1 cellular context compared by ENCODE assay signal in the genomic region with DNA sequence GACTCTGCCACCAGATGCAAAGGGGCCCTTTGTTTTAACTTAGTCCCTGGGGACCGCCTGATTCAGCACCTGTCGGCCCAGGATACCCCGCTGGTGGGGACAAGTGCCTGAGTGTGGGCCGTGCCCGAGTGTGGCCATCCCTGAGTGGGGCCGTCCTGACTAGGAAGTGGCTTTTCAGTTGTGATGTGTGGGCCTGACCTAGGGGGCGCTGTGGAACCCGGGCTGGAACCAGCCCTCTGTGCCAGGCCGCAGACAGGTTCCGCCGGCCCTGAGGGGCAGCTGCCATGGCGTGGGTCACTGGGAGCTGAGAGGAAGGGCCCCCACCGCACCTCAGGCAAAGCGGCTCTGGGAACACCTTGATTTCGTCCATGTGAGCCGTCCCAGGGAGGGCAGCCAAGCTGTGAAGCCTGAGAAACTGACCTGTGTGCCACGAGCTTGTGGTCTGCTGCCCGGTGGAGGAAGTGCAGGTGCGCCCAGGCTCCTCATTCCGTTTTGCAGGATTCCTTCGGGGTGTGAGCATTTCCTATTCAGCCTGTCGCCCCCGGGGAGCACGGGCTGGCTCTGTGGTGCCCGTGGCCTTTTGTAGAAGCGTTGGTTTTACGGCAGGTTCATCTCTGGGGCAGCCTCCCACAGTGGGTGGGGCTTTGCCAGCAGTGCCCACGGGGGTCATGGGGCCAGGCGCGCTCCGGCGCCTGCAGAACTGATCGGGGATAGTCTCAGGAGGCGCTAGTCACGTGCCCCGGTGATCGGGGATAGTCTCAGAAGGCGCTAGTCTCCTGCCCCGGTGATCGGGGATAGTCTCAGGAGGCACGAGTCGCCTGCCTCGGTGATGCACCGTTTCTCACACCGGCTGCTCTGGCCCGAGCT.
A peak's percentile ranks its signal among the peaks of the same experiment; 100 is the strongest.
TF ChIP-seq lines count a peak whose summit lies in the region.

No MANE protein-coding gene starts in this region.

TF ChIP-seq in A549, 52 proteins besides CTCF, POLR2A, EP300 and RAD21:
- TF ChIP-seq SMC3 (IDR thresholded peaks at IDR 0.05) = no peak
- peak; percentile 79; the same call in 1 of the 2 replicates for TF ChIP-seq TP53 (CRISPR knock-in tag; IDR thresholded peaks at IDR 0.05)
- no peak for TF ChIP-seq RFX5 (IDR thresholded peaks at IDR 0.05)
- peak; percentile 14; the same call in 1 of the 2 replicates for TF ChIP-seq FOXS1 (CRISPR knock-in tag; IDR thresholded peaks at IDR 0.05)
- no peak for TF ChIP-seq CBX8 (IDR thresholded peaks at IDR 0.05)
- TF ChIP-seq TFCP2L1 (CRISPR knock-in tag; IDR thresholded peaks at IDR 0.05) = peak; percentile 92
- peak; percentile 64 for TF ChIP-seq USF2 (IDR thresholded peaks at IDR 0.05)
- TF ChIP-seq KDM5A (IDR thresholded peaks at IDR 0.05) = no peak
- no peak; the same call in 1 of the 2 replicates for TF ChIP-seq REST (IDR thresholded peaks at IDR 0.05)
- TF ChIP-seq ZFP36 (IDR thresholded peaks at IDR 0.05; ENCODE audit: borderline replicate concordance, partially characterized antibody) = no peak
- TF ChIP-seq ATOH8 (CRISPR knock-in tag; IDR thresholded peaks at IDR 0.05; ENCODE audit: low read depth) = no peak
- 0 out of 2 replicates have a peak, but pooled peaks have one; percentile 39 for TF ChIP-seq POLR2AphosphoS2 (conservative IDR thresholded peaks at IDR 0.05; ENCODE audit: low read length)
- no peak for TF ChIP-seq BHLHE40 (IDR thresholded peaks at IDR 0.05; ENCODE audit: low read depth, low read length)
- no peak for TF ChIP-seq CHD4 (IDR thresholded peaks at IDR 0.05; ENCODE audit: borderline replicate concordance)
- TF ChIP-seq, protein P1, sequence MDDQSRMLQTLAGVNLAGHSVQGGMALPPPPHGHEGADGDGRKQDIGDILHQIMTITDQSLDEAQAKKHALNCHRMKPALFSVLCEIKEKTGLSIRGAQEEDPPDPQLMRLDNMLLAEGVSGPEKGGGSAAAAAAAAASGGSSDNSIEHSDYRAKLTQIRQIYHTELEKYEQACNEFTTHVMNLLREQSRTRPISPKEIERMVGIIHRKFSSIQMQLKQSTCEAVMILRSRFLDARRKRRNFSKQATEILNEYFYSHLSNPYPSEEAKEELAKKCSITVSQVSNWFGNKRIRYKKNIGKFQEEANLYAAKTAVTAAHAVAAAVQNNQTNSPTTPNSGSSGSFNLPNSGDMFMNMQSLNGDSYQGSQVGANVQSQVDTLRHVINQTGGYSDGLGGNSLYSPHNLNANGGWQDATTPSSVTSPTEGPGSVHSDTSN (IDR thresholded peaks at IDR 0.05) = peak; percentile 72; the same call in 1 of the 2 replicates
- TF ChIP-seq SREBF2 (IDR thresholded peaks at IDR 0.05) = no peak
- no peak for TF ChIP-seq HDAC2 (IDR thresholded peaks at IDR 0.05)
- peak; percentile 75; the same call in 1 of the 2 replicates for TF ChIP-seq EHF (CRISPR knock-in tag; IDR thresholded peaks at IDR 0.05)
- TF ChIP-seq MYC (IDR thresholded peaks at IDR 0.05; ENCODE audit: borderline replicate concordance, low read length) = no peak
- TF ChIP-seq BCL3 (IDR thresholded peaks at IDR 0.05) = peak; percentile 48; the same call in 2 of the 3 replicates
- no peak for TF ChIP-seq CHD2 (IDR thresholded peaks at IDR 0.05; ENCODE audit: low read length, partially characterized antibody)
- TF ChIP-seq HMGXB4 (CRISPR knock-in tag; IDR thresholded peaks at IDR 0.05; ENCODE audit: borderline replicate concordance) = peak; percentile 55
- TF ChIP-seq, protein P2, sequence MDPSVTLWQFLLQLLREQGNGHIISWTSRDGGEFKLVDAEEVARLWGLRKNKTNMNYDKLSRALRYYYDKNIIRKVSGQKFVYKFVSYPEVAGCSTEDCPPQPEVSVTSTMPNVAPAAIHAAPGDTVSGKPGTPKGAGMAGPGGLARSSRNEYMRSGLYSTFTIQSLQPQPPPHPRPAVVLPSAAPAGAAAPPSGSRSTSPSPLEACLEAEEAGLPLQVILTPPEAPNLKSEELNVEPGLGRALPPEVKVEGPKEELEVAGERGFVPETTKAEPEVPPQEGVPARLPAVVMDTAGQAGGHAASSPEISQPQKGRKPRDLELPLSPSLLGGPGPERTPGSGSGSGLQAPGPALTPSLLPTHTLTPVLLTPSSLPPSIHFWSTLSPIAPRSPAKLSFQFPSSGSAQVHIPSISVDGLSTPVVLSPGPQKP (IDR thresholded peaks at IDR 0.05; ENCODE audit: low read depth, low read length) = no peak
- peak; percentile 54 for TF ChIP-seq MAX (IDR thresholded peaks at IDR 0.05)
- TF ChIP-seq HOXB13 (CRISPR knock-in tag; IDR thresholded peaks at IDR 0.05; ENCODE audit: low read depth) = no peak
- no peak for TF ChIP-seq RCOR1 (IDR thresholded peaks at IDR 0.05; ENCODE audit: low read depth, low read length)
- TF ChIP-seq NR3C1 (IDR thresholded peaks at IDR 0.05) = no peak
- TF ChIP-seq JUN (IDR thresholded peaks at IDR 0.05) = peak in 1 of 2 experiments; percentile 84; a peak in 4 of 5 replicates
- TF ChIP-seq MAZ (IDR thresholded peaks at IDR 0.05; ENCODE audit: borderline replicate concordance, low read depth, low read length) = no peak
- TF ChIP-seq FOSB (CRISPR knock-in tag; IDR thresholded peaks at IDR 0.05) = peak; percentile 89
- TF ChIP-seq HOXA7 (CRISPR knock-in tag; IDR thresholded peaks at IDR 0.05) = peak; percentile 93
- no peak for TF ChIP-seq E2F6 (IDR thresholded peaks at IDR 0.05; ENCODE audit: borderline replicate concordance, low read depth)
- TF ChIP-seq KDM1A (IDR thresholded peaks at IDR 0.05; ENCODE audit: low read depth) = no peak
- no peak for TF ChIP-seq HOXB5 (CRISPR knock-in tag; IDR thresholded peaks at IDR 0.05)
- no peak for TF ChIP-seq MAFK (IDR thresholded peaks at IDR 0.05; ENCODE audit: partially characterized antibody)
- TF ChIP-seq, protein P3, sequence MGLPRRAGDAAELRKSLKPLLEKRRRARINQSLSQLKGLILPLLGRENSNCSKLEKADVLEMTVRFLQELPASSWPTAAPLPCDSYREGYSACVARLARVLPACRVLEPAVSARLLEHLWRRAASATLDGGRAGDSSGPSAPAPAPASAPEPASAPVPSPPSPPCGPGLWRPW (IDR thresholded peaks at IDR 0.05) = no peak
- TF ChIP-seq JUNB (IDR thresholded peaks at IDR 0.05) = no peak
- no peak for TF ChIP-seq CBX2 (IDR thresholded peaks at IDR 0.05; ENCODE audit: borderline replicate concordance, low read depth)
- TF ChIP-seq ZSCAN20 (CRISPR knock-in tag; IDR thresholded peaks at IDR 0.05) = no peak
- no peak for TF ChIP-seq ZC3H11A (IDR thresholded peaks at IDR 0.05)
- no peak for TF ChIP-seq HEYL (CRISPR knock-in tag; IDR thresholded peaks at IDR 0.05)
- no peak for TF ChIP-seq PHF8 (IDR thresholded peaks at IDR 0.05; ENCODE audit: borderline replicate concordance, low read depth)
- TF ChIP-seq RNF2 (IDR thresholded peaks at IDR 0.05; ENCODE audit: borderline replicate concordance, low read depth) = no peak
- no peak for TF ChIP-seq NFE2L2 (conservative IDR thresholded peaks at IDR 0.05; ENCODE audit: low read length)
- TF ChIP-seq NPAS2 (CRISPR knock-in tag; IDR thresholded peaks at IDR 0.05; ENCODE audit: borderline replicate concordance) = 0 out of 2 replicates have a peak, but pooled peaks have one; percentile 4
- TF ChIP-seq GATA3 (IDR thresholded peaks at IDR 0.05; ENCODE audit: borderline replicate concordance) = no peak; the same call in none of the 2 replicates
- no peak for TF ChIP-seq ESRRA (IDR thresholded peaks at IDR 0.05; ENCODE audit: borderline replicate concordance, low read length)
- no peak for TF ChIP-seq FOSL2 (IDR thresholded peaks at IDR 0.05)
- TF ChIP-seq FOSL2 (CRISPR knock-in tag; IDR thresholded peaks at IDR 0.05) = peak; percentile 2; the same call in 1 of the 2 replicates
- TF ChIP-seq RARB (CRISPR knock-in tag; IDR thresholded peaks at IDR 0.05) = peak; percentile 50; the same call in 1 of the 2 replicates
- no peak for TF ChIP-seq CEBPB (IDR thresholded peaks at IDR 0.05)
- TF ChIP-seq EHMT2 (IDR thresholded peaks at IDR 0.05; ENCODE audit: low read depth) = no peak
- TF ChIP-seq ZNF302 (CRISPR knock-in tag; IDR thresholded peaks at IDR 0.05) = no peak
